8 cellular contexts compared by ENCODE assay signal in the genomic region with DNA sequence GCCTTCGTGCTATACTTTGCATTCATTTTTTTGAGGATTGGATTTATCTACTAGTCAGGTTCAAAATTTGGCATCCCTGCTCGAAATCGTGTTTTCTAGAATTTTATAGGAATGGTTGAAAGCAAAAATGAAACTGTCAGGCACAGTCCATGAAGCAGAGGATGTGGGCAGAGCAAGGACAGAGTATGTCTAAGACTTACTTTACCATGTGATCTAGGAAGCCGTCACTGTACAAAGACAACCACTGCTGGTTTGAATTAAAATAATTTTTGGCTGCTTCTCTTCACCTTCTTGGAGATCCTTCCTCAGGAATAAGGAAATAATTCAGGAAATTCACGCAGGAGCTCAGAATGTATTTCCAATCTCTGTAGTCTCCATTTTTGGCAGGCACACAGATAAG. TPM values are rescaled to one million over a fixed set of nuclear protein-coding genes. Genes with fewer than 3 reads are reported as not detected.
DNase-seq lines count a peak whose midpoint lies in the region; ATAC-seq and TF ChIP-seq lines count a peak whose summit lies in the region.

No MANE protein-coding gene starts in this region.

- WGBS in transverse colon (ENCODE audit: low coverage in 1 of 2), 2 donors: 31 to 33% methylated on average over 5 of the region's 5 CpGs

- TF ChIP-seq CTCF in coronary artery (IDR thresholded peaks at IDR 0.05) (no peak), transverse colon (IDR thresholded peaks at IDR 0.05) (no peak)

- TF ChIP-seq POLR2A in transverse colon (IDR thresholded peaks at IDR 0.05): no peak

- H3K27ac ChIP-seq in coronary artery (no peak overlapping the region), transverse colon (peak overlapping the region in 3 of 4 donors; percentile 17 to 57 (median 27))

- H3K4me3 ChIP-seq in coronary artery (peak overlapping the region; percentile 8), transverse colon (peak overlapping the region in 1 of 4 donors; percentile 9)

- ATAC-seq in GM18873 (IDR thresholded peaks at IDR 0.05; ENCODE audit: low FRiP score, unreplicated experiment): peak; percentile 55
- ATAC-seq in HG03342 (IDR thresholded peaks at IDR 0.05; ENCODE audit: unreplicated experiment): peak; percentile 57

- no peaks in the 10 kb centered on the region for H3K36me3 ChIP-seq in transverse colon

- TF ChIP-seq EP300 in transverse colon (IDR thresholded peaks at IDR 0.05; ENCODE audit: low read depth): no peak

- no peaks in the 10 kb centered on the region for H3K9me3 ChIP-seq in transverse colon

- no peaks in the 10 kb centered on the region for H3K27me3 ChIP-seq in transverse colon

- DNase-seq in A172 (ENCODE audit: low spot score) (peak; percentile 3), coronary artery (ENCODE audit: low spot score) (no peak), transverse colon (no peak), DMS153 treated with DMSO at 0.1 percent for 48 hours (lab: John Stamatoyannopoulos, UW; ENCODE audit: unreplicated experiment) (no peak), SHP77 treated with DMSO at 0.1 percent for 48 hours (lab: John Stamatoyannopoulos, UW) (no peak), NCI-H446 (lab: John Stamatoyannopoulos, UW) (no peak)

- intact Hi-C loops in transverse colon (cut with DNase I; ENCODE audit: low total_unique reads): no loop called here

- in situ Hi-C loops in transverse colon (cut with MboI; ENCODE audit: low pct_ligation_motif_present in 1 of 4, low pct_unique_long_range_greater_than_20kb in 1 of 4, low sequenced_read_pairs in 3 of 4): loop anchor here in 3 of 4 donors (25.0 kb wide), 2 partner anchors 122 to 372 kb away; a partner anchor contains a TSS

- peaks cover 0 to 5% (median 0%) of the 10 kb centered on the region in 4 donors for H3K4me1 ChIP-seq in transverse colon

RNA-seq across cellular contexts. Expression of a gene that starts 31.6 kb away (rescaled TPM):
- 26.2 and 28.1 TPM in 2 replicates for total RNA-seq in A172 (2014; rRNA removed; shearing (Covaris generic))
- total RNA-seq in transverse colon: 10 to 100 TPM in 3 of 4 donors, 1 to 10 TPM in 1; 7.6 to 23.9 (median 20.1) TPM

Comparison
In these comparisons a context has a peak if more than half of its experiments do, and no peak if none do; other contexts are left out.
1. H3K27ac ChIP-seq: peak in transverse colon (3 of 4); none in coronary artery (0 of 2).